Comparison of ENCODE assay signal across 1 cellular context in genomic region chr2:20998972-20999905, GRCh38.
TF ChIP-seq lines count a peak whose summit lies in the region.

No MANE protein-coding gene starts in this region.

TF ChIP-seq in HepG2, 621 proteins besides CTCF, POLR2A, EP300 and RAD21 (continued from another document and continues in another):
- TF ChIP-seq SSRP1 (CRISPR knock-in tag; IDR thresholded peaks at IDR 0.05): peak; percentile 79
- TF ChIP-seq MEIS2 (CRISPR knock-in tag; IDR thresholded peaks at IDR 0.05): no peak
- TF ChIP-seq, protein P1, sequence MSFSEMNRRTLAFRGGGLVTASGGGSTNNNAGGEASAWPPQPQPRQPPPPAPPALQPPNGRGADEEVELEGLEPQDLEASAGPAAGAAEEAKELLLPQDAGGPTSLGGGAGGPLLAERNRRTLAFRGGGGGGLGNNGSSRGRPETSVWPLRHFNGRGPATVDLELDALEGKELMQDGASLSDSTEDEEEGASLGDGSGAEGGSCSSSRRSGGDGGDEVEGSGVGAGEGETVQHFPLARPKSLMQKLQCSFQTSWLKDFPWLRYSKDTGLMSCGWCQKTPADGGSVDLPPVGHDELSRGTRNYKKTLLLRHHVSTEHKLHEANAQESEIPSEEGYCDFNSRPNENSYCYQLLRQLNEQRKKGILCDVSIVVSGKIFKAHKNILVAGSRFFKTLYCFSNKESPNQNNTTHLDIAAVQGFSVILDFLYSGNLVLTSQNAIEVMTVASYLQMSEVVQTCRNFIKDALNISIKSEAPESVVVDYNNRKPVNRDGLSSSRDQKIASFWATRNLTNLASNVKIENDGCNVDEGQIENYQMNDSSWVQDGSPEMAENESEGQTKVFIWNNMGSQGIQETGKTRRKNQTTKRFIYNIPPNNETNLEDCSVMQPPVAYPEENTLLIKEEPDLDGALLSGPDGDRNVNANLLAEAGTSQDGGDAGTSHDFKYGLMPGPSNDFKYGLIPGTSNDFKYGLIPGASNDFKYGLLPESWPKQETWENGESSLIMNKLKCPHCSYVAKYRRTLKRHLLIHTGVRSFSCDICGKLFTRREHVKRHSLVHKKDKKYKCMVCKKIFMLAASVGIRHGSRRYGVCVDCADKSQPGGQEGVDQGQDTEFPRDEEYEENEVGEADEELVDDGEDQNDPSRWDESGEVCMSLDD (CRISPR knock-in tag; IDR thresholded peaks at IDR 0.05; ENCODE audit: borderline replicate concordance): no peak
- no peak for TF ChIP-seq ATF7 (IDR thresholded peaks at IDR 0.05)
- no peak for TF ChIP-seq ATF7 (CRISPR knock-in tag; IDR thresholded peaks at IDR 0.05)
- TF ChIP-seq RBAK (CRISPR knock-in tag; IDR thresholded peaks at IDR 0.05): no peak
- TF ChIP-seq PCBP2 (optimal IDR thresholded peaks at IDR 0.05; ENCODE audit: low read depth, low read length, poor library complexity, severe bottlenecking): no peak
- TF ChIP-seq ZNF33A (CRISPR knock-in tag; IDR thresholded peaks at IDR 0.05; ENCODE audit: borderline replicate concordance): peak; percentile 33; the same call in 1 of the 2 replicates
- TF ChIP-seq ZBTB43 (CRISPR knock-in tag; conservative IDR thresholded peaks at IDR 0.05): no peak
- peak; percentile 91 for TF ChIP-seq MBD4 (IDR thresholded peaks at IDR 0.05; ENCODE audit: borderline replicate concordance, low read length)
- no peak for TF ChIP-seq HOXA5 (CRISPR knock-in tag; IDR thresholded peaks at IDR 0.05)
- TF ChIP-seq, protein P2, sequence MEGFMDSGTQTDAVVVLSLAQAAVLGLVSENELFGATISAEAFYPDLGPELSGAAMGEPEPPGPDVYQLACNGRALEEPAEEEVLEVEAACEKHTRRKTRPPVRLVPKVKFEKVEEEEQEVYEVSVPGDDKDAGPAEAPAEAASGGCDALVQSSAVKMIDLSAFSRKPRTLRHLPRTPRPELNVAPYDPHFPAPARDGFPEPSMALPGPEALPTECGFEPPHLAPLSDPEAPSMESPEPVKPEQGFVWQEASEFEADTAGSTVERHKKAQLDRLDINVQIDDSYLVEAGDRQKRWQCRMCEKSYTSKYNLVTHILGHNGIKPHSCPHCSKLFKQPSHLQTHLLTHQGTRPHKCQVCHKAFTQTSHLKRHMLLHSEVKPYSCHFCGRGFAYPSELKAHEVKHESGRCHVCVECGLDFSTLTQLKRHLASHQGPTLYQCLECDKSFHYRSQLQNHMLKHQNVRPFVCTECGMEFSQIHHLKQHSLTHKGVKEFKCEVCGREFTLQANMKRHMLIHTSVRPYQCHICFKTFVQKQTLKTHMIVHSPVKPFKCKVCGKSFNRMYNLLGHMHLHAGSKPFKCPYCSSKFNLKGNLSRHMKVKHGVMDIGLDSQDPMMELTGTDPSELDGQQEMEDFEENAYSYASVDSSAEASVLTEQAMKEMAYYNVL (CRISPR knock-in tag; IDR thresholded peaks at IDR 0.05; ENCODE audit: borderline replicate concordance): peak; percentile 68; the same call in 1 of the 2 replicates
- TF ChIP-seq CENPBD1 (CRISPR knock-in tag; IDR thresholded peaks at IDR 0.05; ENCODE audit: borderline replicate concordance, low read depth): peak; percentile 16; the same call in 1 of the 2 replicates
- TF ChIP-seq ZNF138 (CRISPR knock-in tag; IDR thresholded peaks at IDR 0.05; ENCODE audit: low read depth): no peak
- no peak for TF ChIP-seq RFXAP (CRISPR knock-in tag; IDR thresholded peaks at IDR 0.05; ENCODE audit: borderline replicate concordance)
- TF ChIP-seq ZNF709 (CRISPR knock-in tag; IDR thresholded peaks at IDR 0.05): 0 out of 2 replicates have a peak, but pooled peaks have one; percentile 13
- TF ChIP-seq ZNF703 (CRISPR knock-in tag; IDR thresholded peaks at IDR 0.05; ENCODE audit: borderline replicate concordance): no peak
- no peak for TF ChIP-seq NFE2L1 (CRISPR knock-in tag; IDR thresholded peaks at IDR 0.05; ENCODE audit: borderline replicate concordance)
- TF ChIP-seq SAP130 (CRISPR knock-in tag; IDR thresholded peaks at IDR 0.05; ENCODE audit: low read depth): 0 out of 2 replicates have a peak, but pooled peaks have one; percentile 5
- TF ChIP-seq, protein P3, sequence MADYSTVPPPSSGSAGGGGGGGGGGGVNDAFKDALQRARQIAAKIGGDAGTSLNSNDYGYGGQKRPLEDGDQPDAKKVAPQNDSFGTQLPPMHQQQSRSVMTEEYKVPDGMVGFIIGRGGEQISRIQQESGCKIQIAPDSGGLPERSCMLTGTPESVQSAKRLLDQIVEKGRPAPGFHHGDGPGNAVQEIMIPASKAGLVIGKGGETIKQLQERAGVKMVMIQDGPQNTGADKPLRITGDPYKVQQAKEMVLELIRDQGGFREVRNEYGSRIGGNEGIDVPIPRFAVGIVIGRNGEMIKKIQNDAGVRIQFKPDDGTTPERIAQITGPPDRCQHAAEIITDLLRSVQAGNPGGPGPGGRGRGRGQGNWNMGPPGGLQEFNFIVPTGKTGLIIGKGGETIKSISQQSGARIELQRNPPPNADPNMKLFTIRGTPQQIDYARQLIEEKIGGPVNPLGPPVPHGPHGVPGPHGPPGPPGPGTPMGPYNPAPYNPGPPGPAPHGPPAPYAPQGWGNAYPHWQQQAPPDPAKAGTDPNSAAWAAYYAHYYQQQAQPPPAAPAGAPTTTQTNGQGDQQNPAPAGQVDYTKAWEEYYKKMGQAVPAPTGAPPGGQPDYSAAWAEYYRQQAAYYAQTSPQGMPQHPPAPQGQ (CRISPR knock-in tag; IDR thresholded peaks at IDR 0.05; ENCODE audit: borderline replicate concordance): peak; percentile 33; the same call in 1 of the 2 replicates
- TF ChIP-seq, protein P4, sequence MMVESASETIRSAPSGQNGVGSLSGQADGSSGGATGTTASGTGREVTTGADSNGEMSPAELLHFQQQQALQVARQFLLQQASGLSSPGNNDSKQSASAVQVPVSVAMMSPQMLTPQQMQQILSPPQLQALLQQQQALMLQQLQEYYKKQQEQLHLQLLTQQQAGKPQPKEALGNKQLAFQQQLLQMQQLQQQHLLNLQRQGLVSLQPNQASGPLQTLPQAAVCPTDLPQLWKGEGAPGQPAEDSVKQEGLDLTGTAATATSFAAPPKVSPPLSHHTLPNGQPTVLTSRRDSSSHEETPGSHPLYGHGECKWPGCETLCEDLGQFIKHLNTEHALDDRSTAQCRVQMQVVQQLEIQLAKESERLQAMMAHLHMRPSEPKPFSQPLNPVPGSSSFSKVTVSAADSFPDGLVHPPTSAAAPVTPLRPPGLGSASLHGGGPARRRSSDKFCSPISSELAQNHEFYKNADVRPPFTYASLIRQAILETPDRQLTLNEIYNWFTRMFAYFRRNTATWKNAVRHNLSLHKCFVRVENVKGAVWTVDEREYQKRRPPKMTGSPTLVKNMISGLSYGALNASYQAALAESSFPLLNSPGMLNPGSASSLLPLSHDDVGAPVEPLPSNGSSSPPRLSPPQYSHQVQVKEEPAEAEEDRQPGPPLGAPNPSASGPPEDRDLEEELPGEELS (CRISPR knock-in tag; IDR thresholded peaks at IDR 0.05): no peak
- TF ChIP-seq NFE2L2 (IDR thresholded peaks at IDR 0.05; ENCODE audit: low read length): no peak
- TF ChIP-seq ZNF260 (CRISPR knock-in tag; IDR thresholded peaks at IDR 0.05; ENCODE audit: borderline replicate concordance, low read depth): no peak
- no peak for TF ChIP-seq ZNF598 (CRISPR knock-in tag; IDR thresholded peaks at IDR 0.05; ENCODE audit: borderline replicate concordance)
- TF ChIP-seq TARDBP (CRISPR knock-in tag; IDR thresholded peaks at IDR 0.05): peak; percentile 95
- no peak for TF ChIP-seq HOXA3 (CRISPR knock-in tag; IDR thresholded peaks at IDR 0.05)
- peak; percentile 97 for TF ChIP-seq PAF1 (CRISPR knock-in tag; IDR thresholded peaks at IDR 0.05)
- no peak for TF ChIP-seq ZNF597 (CRISPR knock-in tag; IDR thresholded peaks at IDR 0.05)
- TF ChIP-seq, protein P5, sequence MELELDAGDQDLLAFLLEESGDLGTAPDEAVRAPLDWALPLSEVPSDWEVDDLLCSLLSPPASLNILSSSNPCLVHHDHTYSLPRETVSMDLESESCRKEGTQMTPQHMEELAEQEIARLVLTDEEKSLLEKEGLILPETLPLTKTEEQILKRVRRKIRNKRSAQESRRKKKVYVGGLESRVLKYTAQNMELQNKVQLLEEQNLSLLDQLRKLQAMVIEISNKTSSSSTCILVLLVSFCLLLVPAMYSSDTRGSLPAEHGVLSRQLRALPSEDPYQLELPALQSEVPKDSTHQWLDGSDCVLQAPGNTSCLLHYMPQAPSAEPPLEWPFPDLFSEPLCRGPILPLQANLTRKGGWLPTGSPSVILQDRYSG (CRISPR knock-in tag; IDR thresholded peaks at IDR 0.05): no peak
- no peak for TF ChIP-seq NONO (IDR thresholded peaks at IDR 0.05)
- TF ChIP-seq NONO (CRISPR knock-in tag; conservative IDR thresholded peaks at IDR 0.05): 0 out of 2 replicates have a peak, but pooled peaks have one; percentile 12
- no peak for TF ChIP-seq SRF (IDR thresholded peaks at IDR 0.05; ENCODE audit: low read depth, low read length)
- no peak for TF ChIP-seq ZNF136 (CRISPR knock-in tag; IDR thresholded peaks at IDR 0.05; ENCODE audit: low read depth)
- no peak for TF ChIP-seq KDM5A (IDR thresholded peaks at IDR 0.05; ENCODE audit: borderline replicate concordance, low read length)
- TF ChIP-seq HCFC1 (IDR thresholded peaks at IDR 0.05; ENCODE audit: low read depth, low read length): no peak
- TF ChIP-seq ZNF652 (CRISPR knock-in tag; IDR thresholded peaks at IDR 0.05; ENCODE audit: borderline replicate concordance, low read depth): no peak
- 0 out of 4 replicates have a peak, but pooled peaks of 1 of the 2 experiments have one; percentile 9 for TF ChIP-seq KLF16 (CRISPR knock-in tag; IDR thresholded peaks at IDR 0.05)
- TF ChIP-seq SNRNP70 (IDR thresholded peaks at IDR 0.05; ENCODE audit: low read depth, low read length): peak; percentile 85; the same call in 1 of the 2 replicates
- TF ChIP-seq ZNF589 (CRISPR knock-in tag; conservative IDR thresholded peaks at IDR 0.05): peak; percentile 29; the same call in 1 of the 2 replicates
- no peak for TF ChIP-seq TOE1 (CRISPR knock-in tag; IDR thresholded peaks at IDR 0.05)
- TF ChIP-seq, protein P6, sequence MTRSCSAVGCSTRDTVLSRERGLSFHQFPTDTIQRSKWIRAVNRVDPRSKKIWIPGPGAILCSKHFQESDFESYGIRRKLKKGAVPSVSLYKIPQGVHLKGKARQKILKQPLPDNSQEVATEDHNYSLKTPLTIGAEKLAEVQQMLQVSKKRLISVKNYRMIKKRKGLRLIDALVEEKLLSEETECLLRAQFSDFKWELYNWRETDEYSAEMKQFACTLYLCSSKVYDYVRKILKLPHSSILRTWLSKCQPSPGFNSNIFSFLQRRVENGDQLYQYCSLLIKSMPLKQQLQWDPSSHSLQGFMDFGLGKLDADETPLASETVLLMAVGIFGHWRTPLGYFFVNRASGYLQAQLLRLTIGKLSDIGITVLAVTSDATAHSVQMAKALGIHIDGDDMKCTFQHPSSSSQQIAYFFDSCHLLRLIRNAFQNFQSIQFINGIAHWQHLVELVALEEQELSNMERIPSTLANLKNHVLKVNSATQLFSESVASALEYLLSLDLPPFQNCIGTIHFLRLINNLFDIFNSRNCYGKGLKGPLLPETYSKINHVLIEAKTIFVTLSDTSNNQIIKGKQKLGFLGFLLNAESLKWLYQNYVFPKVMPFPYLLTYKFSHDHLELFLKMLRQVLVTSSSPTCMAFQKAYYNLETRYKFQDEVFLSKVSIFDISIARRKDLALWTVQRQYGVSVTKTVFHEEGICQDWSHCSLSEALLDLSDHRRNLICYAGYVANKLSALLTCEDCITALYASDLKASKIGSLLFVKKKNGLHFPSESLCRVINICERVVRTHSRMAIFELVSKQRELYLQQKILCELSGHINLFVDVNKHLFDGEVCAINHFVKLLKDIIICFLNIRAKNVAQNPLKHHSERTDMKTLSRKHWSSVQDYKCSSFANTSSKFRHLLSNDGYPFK (CRISPR knock-in tag; IDR thresholded peaks at IDR 0.05; ENCODE audit: borderline replicate concordance): no peak
- TF ChIP-seq ZNF484 (CRISPR knock-in tag; IDR thresholded peaks at IDR 0.05; ENCODE audit: borderline replicate concordance, low read depth): no peak
- no peak for TF ChIP-seq ZNF782 (CRISPR knock-in tag; IDR thresholded peaks at IDR 0.05; ENCODE audit: borderline replicate concordance)
- TF ChIP-seq ZFP62 (CRISPR knock-in tag; IDR thresholded peaks at IDR 0.05): no peak
- TF ChIP-seq TCF12 (IDR thresholded peaks at IDR 0.05): no peak
- TF ChIP-seq TCF12 (CRISPR knock-in tag; IDR thresholded peaks at IDR 0.05): no peak
- peak; percentile 44; the same call in 1 of the 2 replicates for TF ChIP-seq ZXDC (CRISPR knock-in tag; IDR thresholded peaks at IDR 0.05)
